12 cellular contexts compared by ENCODE assay signal in the genomic region with DNA sequence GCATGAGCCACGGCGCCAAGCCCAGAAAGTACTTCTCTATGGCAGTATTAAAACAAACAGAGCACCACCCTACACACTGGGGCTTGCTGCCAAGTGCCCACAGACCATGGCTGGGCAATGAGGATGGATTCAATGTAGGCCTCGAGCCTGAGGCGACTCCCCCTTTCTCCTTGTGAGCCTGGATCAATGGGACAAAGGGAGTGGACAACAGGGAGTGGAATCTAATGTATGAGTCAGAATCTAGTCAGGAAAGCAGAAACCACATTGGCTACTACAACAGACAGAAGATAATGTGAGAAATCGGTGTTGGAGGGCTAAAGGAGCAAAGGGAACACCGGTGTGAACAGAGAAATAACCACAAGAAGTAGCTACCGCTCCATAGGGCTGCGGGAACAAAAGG. TPM values are rescaled to one million over a fixed set of nuclear protein-coding genes. Genes with fewer than 3 reads are reported as not detected.
DNase-seq lines count a peak whose midpoint lies in the region; ATAC-seq and TF ChIP-seq lines count a peak whose summit lies in the region.
"Had no signal": no experiment of that assay in that cellular context is flagged by ENCODE, and none has a peak within 500 bp of the region (broad histone marks: within the 10 kb centered on the region; RNA-seq: fewer than 3 reads in every experiment).

No MANE protein-coding gene starts in this region.

- TF ChIP-seq EP300 in stomach (IDR thresholded peaks at IDR 0.05) = no peak

- H3K27ac ChIP-seq in stomach = peak overlapping the region in 4 of 5 donors; percentile 48 to 75 (median 64)

- H3K27me3 Mint-ChIP-seq in activated T-cell treated with anti-CD3 and anti-CD28 coated beads, Interleukin-2, amount 50 U/mL, for 4 hours (ENCODE audit: low read depth) = peaks cover 4% of the 10 kb centered on the region
- H3K27me3 Mint-ChIP-seq: brain had no signal

- peaks cover 15% of the 10 kb centered on the region for H3K4me1 Mint-ChIP-seq in activated T-cell treated with anti-CD3 and anti-CD28 coated beads, Interleukin-2, amount 50 U/mL, for 4 hours (ENCODE audit: low read depth)
- H3K4me1 Mint-ChIP-seq: brain, neural crest cell had no signal

- H3K4me3 Mint-ChIP-seq in activated T-cell treated with anti-CD3 and anti-CD28 coated beads, Interleukin-2, amount 50 U/mL, for 4 hours = no peak overlapping the region
- H3K4me3 Mint-ChIP-seq: activated CD8-positive, alpha-beta memory T cell treated with anti-CD3 and anti-CD28 coated beads, Interleukin-2, amount 10 ng/mL, durations not matched to agents 7 days and 5 days; brain; neural crest cell had no signal

- TF ChIP-seq CTCF in epithelial cell of esophagus (IDR thresholded peaks at IDR 0.05; ENCODE audit: insufficient read depth, low read depth, low read length, missing control alignments) (no peak), stomach (IDR thresholded peaks at IDR 0.05) (no peak)

- no peak for ATAC-seq in activated T-cell treated with anti-CD3 and anti-CD28 coated beads, Interleukin-2, amount 50 U/mL, for 4 hours
- ATAC-seq in HG02588 (IDR thresholded peaks at IDR 0.05; ENCODE audit: unreplicated experiment) = no peak

- WGBS in stomach, 5 donors = 41 to 59% (median 53%) methylated on average over 6 to 8 of the region's 8 CpGs

- no peak overlapping the region for H3K4me3 ChIP-seq in epithelial cell of esophagus (ENCODE audit: low read length)
- H3K4me3 ChIP-seq in stomach = no peak overlapping the region

- no peaks in the 10 kb centered on the region for H3K27me3 ChIP-seq in stomach

- H3K36me3 Mint-ChIP-seq in activated T-cell treated with anti-CD3 and anti-CD28 coated beads, Interleukin-2, amount 50 U/mL, for 4 hours (ENCODE audit: insufficient read depth) = no peaks in the 10 kb centered on the region
- H3K36me3 Mint-ChIP-seq: activated CD8-positive, alpha-beta memory T cell treated with anti-CD3 and anti-CD28 coated beads, Interleukin-2, amount 10 ng/mL, durations not matched to agents 7 days and 5 days; brain had no signal

- H3K9me3 Mint-ChIP-seq in activated T-cell treated with anti-CD3 and anti-CD28 coated beads, Interleukin-2, amount 50 U/mL, for 4 hours = no peaks in the 10 kb centered on the region
- H3K9me3 Mint-ChIP-seq: neural crest cell had no signal

- DNase-seq in activated T-cell treated with anti-CD3 and anti-CD28 coated beads, Interleukin-2, amount 50 U/mL, for 48 hours = peak; percentile 20 to 22
- DNase-seq in activated T-cell treated with anti-CD3 and anti-CD28 coated beads, Interleukin-2, amount 50 U/mL, for 4 hours = no peak
- DNase-seq in NCI-H69 (lab: John Stamatoyannopoulos, UW) (peak; percentile 86), epithelial cell of esophagus (ENCODE audit: low read depth) (peak; percentile 93), stomach (peak; percentile 59), NOMO-1 (lab: John Stamatoyannopoulos, UW; ENCODE audit: unreplicated experiment in 2 of 2) (no peak), NCI-H345 treated with DMSO at 0.1 percent for 48 hours (lab: John Stamatoyannopoulos, UW; ENCODE audit: unreplicated experiment) (no peak)

- H3K4me1 ChIP-seq in stomach = peaks cover 0 to 13% (median 2%) of the 10 kb centered on the region in 4 donors

- TF ChIP-seq POLR2A in stomach (IDR thresholded peaks at IDR 0.05) = no peak

- no peaks in the 10 kb centered on the region for H3K9me3 ChIP-seq in stomach

- intact Hi-C loops in stomach (cut with DNase I; ENCODE audit: low total_unique reads) = no loop called here

- no peaks in the 10 kb centered on the region for H3K36me3 ChIP-seq in stomach

RNA-seq across cellular contexts. Expression of gene OCIAD2, which starts 37.7 kb away (rescaled TPM):
- total RNA-seq in activated T-cell treated with anti-CD3 and anti-CD28 coated beads, Interleukin-2, amount 50 U/mL, for 4 hours = 10 to 100 TPM; 54.9 to 87.6 (median 56.1) TPM
- total RNA-seq in stomach = 100 to 1,000 TPM in 1 of 5 donors, 10 to 100 TPM in 2, 1 to 10 TPM in 2; 1.7 to 371 (median 29.2) TPM
- 10 to 100 TPM; 55.6 to 80.8 (median 72.7) TPM for polyA plus RNA-seq in stomach

RNA-seq across cellular contexts. Expression of gene CWH43, which starts 41.8 kb away (rescaled TPM):
- total RNA-seq in activated T-cell treated with anti-CD3 and anti-CD28 coated beads, Interleukin-2, amount 50 U/mL, for 4 hours = not detected
- total RNA-seq in stomach = 10 to 100 TPM in 1 of 5 donors, 1 to 10 TPM in 3, not detected in 1; 2.8 to 48.1 (median 3.9) TPM
- polyA plus RNA-seq in stomach = 1 to 10 TPM in 2 of 3 donors, under 1 TPM in 1; 0.50 to 2.4 (median 2.3) TPM
- total RNA-seq: activated CD8-positive, alpha-beta memory T cell treated with anti-CD3 and anti-CD28 coated beads, Interleukin-2, amount 10 ng/mL, durations not matched to agents 7 days and 5 days; neural crest cell; T-helper 1 cell treated with Interleukin-12 subunit alpha and Interleukin-12 subunit beta and Interleukin-4 antibody, amounts not matched to agents 30 ng/mL and 1 ng/mL, for 36 hours had no signal

Comparison
In these comparisons a context has a peak if more than half of its experiments do, and no peak if none do; other contexts are left out.
1. DNase-seq: peak in activated T-cell treated with anti-CD3 and anti-CD28 coated beads, Interleukin-2, amount 50 U/mL, for 48 hours (2 of 2), NCI-H69 (single experiment), epithelial cell of esophagus (single experiment) and stomach (single experiment); none in activated T-cell treated with anti-CD3 and anti-CD28 coated beads, Interleukin-2, amount 50 U/mL, for 4 hours (single experiment), NOMO-1 (0 of 2) and NCI-H345 treated with DMSO at 0.1 percent for 48 hours (single experiment).